Comparison of ENCODE assay signal across 1 cellular context in the genomic region with DNA sequence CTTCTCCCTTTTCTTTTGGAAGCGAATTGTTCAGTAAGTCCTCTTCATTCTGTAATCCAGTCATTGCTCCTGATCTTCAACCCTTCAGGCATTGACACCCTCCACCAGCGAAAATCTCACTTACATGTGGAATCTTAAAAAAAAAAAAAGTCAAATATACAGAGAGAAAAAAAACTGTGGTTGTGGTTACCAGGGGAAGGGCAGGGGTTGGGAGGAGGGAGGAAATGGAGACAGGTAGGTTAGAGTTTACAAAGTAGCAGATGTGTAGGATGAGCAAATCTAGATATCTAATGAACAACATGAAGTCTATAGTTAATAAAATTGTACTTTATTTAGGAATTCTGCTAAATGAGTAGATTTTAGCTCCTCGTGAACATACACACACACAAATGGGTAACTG.
TF ChIP-seq lines count a peak whose summit lies in the region.

No MANE protein-coding gene starts in this region.

TF ChIP-seq in GM12878, 131 proteins besides CTCF, POLR2A, EP300 and RAD21 (continued from another document):
- TF ChIP-seq BCL11A (IDR thresholded peaks at IDR 0.05; ENCODE audit: low read depth, low read length) (no peak), MTA3 (IDR thresholded peaks at IDR 0.05; ENCODE audit: borderline replicate concordance, low read length) (no peak), CBX5 (IDR thresholded peaks at IDR 0.05; ENCODE audit: low read depth) (no peak), EZH2 (IDR thresholded peaks at IDR 0.05; ENCODE audit: borderline replicate concordance, control insufficient read depth, low read depth, low read length) (no peak), SUPT20H (IDR thresholded peaks at IDR 0.05; ENCODE audit: borderline replicate concordance, control insufficient read depth, low read depth, low read length) (no peak), POLR2AphosphoS2 (IDR thresholded peaks at IDR 0.05; ENCODE audit: low read depth, low read length) (no peak), PRDM15 (CRISPR knock-in tag; IDR thresholded peaks at IDR 0.05) (no peak), ZNF384 (IDR thresholded peaks at IDR 0.05; ENCODE audit: borderline replicate concordance, low read depth, low read length) (peak; percentile 72; the same call in 1 of the 2 replicates), ZBTB40 (IDR thresholded peaks at IDR 0.05; ENCODE audit: borderline replicate concordance) (no peak), POU2F2 (IDR thresholded peaks at IDR 0.05; ENCODE audit: borderline replicate concordance, low read depth, low read length) (no peak), BMI1 (IDR thresholded peaks at IDR 0.05; ENCODE audit: borderline replicate concordance) (no peak)
- TF ChIP-seq, protein P1, sequence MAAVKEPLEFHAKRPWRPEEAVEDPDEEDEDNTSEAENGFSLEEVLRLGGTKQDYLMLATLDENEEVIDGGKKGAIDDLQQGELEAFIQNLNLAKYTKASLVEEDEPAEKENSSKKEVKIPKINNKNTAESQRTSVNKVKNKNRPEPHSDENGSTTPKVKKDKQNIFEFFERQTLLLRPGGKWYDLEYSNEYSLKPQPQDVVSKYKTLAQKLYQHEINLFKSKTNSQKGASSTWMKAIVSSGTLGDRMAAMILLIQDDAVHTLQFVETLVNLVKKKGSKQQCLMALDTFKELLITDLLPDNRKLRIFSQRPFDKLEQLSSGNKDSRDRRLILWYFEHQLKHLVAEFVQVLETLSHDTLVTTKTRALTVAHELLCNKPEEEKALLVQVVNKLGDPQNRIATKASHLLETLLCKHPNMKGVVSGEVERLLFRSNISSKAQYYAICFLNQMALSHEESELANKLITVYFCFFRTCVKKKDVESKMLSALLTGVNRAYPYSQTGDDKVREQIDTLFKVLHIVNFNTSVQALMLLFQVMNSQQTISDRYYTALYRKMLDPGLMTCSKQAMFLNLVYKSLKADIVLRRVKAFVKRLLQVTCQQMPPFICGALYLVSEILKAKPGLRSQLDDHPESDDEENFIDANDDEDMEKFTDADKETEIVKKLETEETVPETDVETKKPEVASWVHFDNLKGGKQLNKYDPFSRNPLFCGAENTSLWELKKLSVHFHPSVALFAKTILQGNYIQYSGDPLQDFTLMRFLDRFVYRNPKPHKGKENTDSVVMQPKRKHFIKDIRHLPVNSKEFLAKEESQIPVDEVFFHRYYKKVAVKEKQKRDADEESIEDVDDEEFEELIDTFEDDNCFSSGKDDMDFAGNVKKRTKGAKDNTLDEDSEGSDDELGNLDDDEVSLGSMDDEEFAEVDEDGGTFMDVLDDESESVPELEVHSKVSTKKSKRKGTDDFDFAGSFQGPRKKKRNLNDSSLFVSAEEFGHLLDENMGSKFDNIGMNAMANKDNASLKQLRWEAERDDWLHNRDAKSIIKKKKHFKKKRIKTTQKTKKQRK (IDR thresholded peaks at IDR 0.05; ENCODE audit: low read depth, low read length) = no peak
TF ChIP-seq in GM12878: peak in this region for 2.
